1 cellular context compared by ENCODE assay signal in the genomic region with DNA sequence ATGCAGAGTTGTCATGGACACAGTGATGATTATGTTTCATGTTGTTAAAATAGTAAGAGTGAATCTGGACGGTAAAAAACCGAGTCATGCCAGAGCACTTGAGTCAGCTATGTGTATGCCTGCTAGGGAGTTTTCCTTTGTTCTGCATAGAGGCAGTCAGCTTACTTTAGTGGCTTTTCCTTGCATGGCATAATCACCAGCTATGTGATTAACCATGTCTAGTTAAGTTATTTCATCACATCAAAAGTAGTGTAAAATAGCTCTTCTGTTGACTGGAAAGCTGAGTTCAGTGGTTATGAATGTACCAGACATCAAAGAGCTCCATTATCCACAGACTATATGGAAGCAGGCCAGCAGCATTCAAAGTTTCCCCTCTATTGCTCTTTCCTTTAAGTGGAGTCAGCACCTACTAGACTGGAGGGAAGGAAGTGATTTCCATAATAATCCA.
TF ChIP-seq lines count a peak whose summit lies in the region.

No MANE protein-coding gene starts in this region.

TF ChIP-seq in H1, 55 proteins besides CTCF, POLR2A, EP300 and RAD21 (continued from another document):
- no peak for TF ChIP-seq HDAC2 (IDR thresholded peaks at IDR 0.05; ENCODE audit: borderline replicate concordance in 1 of 2, low read depth in 2 of 2, low read length in 2 of 2)
- TF ChIP-seq, protein P1, sequence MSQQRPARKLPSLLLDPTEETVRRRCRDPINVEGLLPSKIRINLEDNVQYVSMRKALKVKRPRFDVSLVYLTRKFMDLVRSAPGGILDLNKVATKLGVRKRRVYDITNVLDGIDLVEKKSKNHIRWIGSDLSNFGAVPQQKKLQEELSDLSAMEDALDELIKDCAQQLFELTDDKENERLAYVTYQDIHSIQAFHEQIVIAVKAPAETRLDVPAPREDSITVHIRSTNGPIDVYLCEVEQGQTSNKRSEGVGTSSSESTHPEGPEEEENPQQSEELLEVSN (IDR thresholded peaks at IDR 0.05) = no peak
- TF ChIP-seq SP1 (IDR thresholded peaks at IDR 0.05; ENCODE audit: low read depth, low read length) = no peak
TF ChIP-seq in H1: peak in this region for 0.
